ENCODE assay signal across 19 cellular contexts in the genomic region with DNA sequence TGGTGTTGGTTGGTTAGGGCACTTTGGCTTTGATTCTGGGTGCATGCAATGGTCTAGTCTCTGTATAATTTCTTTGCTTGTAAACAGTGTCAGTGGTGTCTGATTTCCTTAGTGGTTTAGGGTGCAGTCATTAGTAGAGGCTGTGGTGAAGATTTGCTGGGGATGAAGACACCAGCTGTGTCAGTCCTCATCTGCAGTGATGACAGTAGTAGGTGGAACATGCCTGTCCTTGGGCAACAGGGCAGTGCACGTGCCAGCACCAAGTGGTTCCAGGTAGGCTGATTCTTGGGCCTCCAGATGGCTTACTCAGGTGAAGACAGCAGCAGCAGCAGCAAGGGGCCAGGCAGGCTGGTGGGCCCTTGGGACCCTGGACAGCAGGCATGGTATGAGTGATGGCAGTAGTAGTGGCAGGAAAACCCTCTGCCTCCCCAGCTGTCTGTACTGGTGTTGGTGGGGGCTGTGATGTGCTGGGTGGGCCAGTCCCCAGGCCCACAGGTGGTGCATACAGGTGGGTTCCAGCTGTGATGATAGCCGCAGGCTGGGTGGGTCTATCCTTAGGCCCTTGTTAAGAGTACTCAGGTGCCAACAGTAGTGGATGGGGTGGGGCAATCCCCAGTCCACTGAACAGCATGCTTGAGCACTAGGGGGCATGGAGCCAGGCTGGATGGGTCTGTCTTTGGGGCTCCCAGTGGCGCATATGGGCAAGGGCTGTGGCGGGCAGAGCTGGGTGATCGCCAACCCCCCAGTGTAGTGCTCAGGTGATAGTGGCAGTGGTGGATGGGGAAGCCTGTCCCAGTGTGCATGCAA.
DNase-seq lines count a peak whose midpoint lies in the region; ATAC-seq, FAIRE-seq and TF ChIP-seq lines count a peak whose summit lies in the region.
"Had no signal": no experiment of that assay in that cellular context is flagged by ENCODE, and none has a peak within 500 bp of the region (broad histone marks: within the 10 kb centered on the region; RNA-seq: fewer than 3 reads in every experiment).

No MANE protein-coding gene starts in this region.

- intact Hi-C loops in activated CD4-positive, alpha-beta memory T cell treated with anti-CD3 and anti-CD28 coated beads for 36 hours (cut with micrococcal nuclease) = loop anchor here (10.0 kb wide), 2 partner anchors 295 to 845 kb away; no protein-coding TSS in a partner anchor

- ATAC-seq in A549 (no peak), DND-41 (ENCODE audit: insufficient read depth, low read depth) (peak; percentile 71), omental fat pad (ENCODE audit: low FRiP score) (peak; percentile 41), GM21515 (IDR thresholded peaks at IDR 0.05; ENCODE audit: unreplicated experiment) (no peak)
- ATAC-seq: left colon, Panc1 had no signal

- CTCF ChIA-PET in A549 (lab: Yijun Ruan, JAX) = interaction anchor here (1.1 kb wide), 1 partner anchor 635 kb away, joined by 4 read pairs; no protein-coding TSS in a partner anchor
- CTCF ChIA-PET in activated CD4-positive, alpha-beta memory T cell treated with anti-CD3 and anti-CD28 coated beads for 36 hours (lab: Charles Lee) = interaction anchor here (0.7 kb wide), 1 partner anchor 1205 kb away, joined by 3 read pairs; no protein-coding TSS in a partner anchor

- WGBS in A549 (ENCODE audit: missing lambda C conversion rate) = 54% methylated on average over 5 of the region's 5 CpGs

- H3K9me3 ChIP-seq in A549 (no peaks in the 10 kb centered on the region), DND-41 (ENCODE audit: insufficient read depth, low read length, severe bottlenecking) (no peaks in the 10 kb centered on the region)
- H3K9me3 ChIP-seq: esophagus muscularis mucosa, neutrophil had no signal

- no peaks in the 10 kb centered on the region for H3K27me3 ChIP-seq in DND-41 (ENCODE audit: insufficient read depth, low read length, poor library complexity)
- H3K27me3 ChIP-seq: esophagus muscularis mucosa, neutrophil had no signal

- H3K4me3 Mint-ChIP-seq in activated CD4-positive, alpha-beta memory T cell treated with anti-CD3 and anti-CD28 coated beads for 36 hours = peak overlapping the region; percentile 4
- H3K4me3 Mint-ChIP-seq: B cell had no signal

- H3K4me1 Mint-ChIP-seq in activated CD4-positive, alpha-beta memory T cell treated with anti-CD3 and anti-CD28 coated beads for 36 hours (ENCODE audit: low read depth) = no peaks in the 10 kb centered on the region
- H3K4me1 Mint-ChIP-seq: B cell had no signal

- H3K4me1 ChIP-seq in A549 (no peaks in the 10 kb centered on the region), DND-41 (ENCODE audit: insufficient read depth, low read length) (peaks cover 92% of the 10 kb centered on the region)

- H3K27ac ChIP-seq in A549 (no peak overlapping the region), DND-41 (ENCODE audit: low read length) (peak overlapping the region; percentile 98)
- H3K27ac ChIP-seq: esophagus muscularis mucosa, neutrophil, SK-N-MC had no signal

- no peaks in the 10 kb centered on the region for H3K36me3 Mint-ChIP-seq in activated CD4-positive, alpha-beta memory T cell treated with anti-CD3 and anti-CD28 coated beads for 36 hours

- H3K4me2 ChIP-seq in A549 (no peak overlapping the region), DND-41 (ENCODE audit: insufficient read depth, low read length) (peak overlapping the region; percentile 69)

- peaks cover 27% of the 10 kb centered on the region for H3K79me2 ChIP-seq in DND-41 (ENCODE audit: insufficient read depth, low read length)

- TF ChIP-seq CTCF in A549 (IDR thresholded peaks at IDR 0.05) (no peak), DND-41 (IDR thresholded peaks at IDR 0.05; ENCODE audit: borderline replicate concordance, extremely low read depth, low read length, poor library complexity, severe bottlenecking) (no peak), omental fat pad (IDR thresholded peaks at IDR 0.05) (no peak)

- peak overlapping the region; percentile 13; the same call in 1 of the 2 replicates for H2AFZ ChIP-seq in DND-41 (ENCODE audit: low read depth, low read length)

- no peak for FAIRE-seq in A549 (lab: Jason Lieb, UNC)

- peaks cover 2% of the 10 kb centered on the region for H3K27me3 Mint-ChIP-seq in activated CD4-positive, alpha-beta memory T cell treated with anti-CD3 and anti-CD28 coated beads for 36 hours

- no peaks in the 10 kb centered on the region for H4K20me1 ChIP-seq in DND-41 (ENCODE audit: insufficient read depth, low read length)

- H3K9ac ChIP-seq in DND-41 (ENCODE audit: low read depth, low read length) = peak overlapping the region; percentile 67

- H3K27ac Mint-ChIP-seq in activated CD4-positive, alpha-beta memory T cell treated with anti-CD3 and anti-CD28 coated beads for 36 hours = no peak overlapping the region
- H3K27ac Mint-ChIP-seq: B cell had no signal

- TF ChIP-seq POLR2A in A549 (IDR thresholded peaks at IDR 0.05; ENCODE audit: low read length) = peak; percentile 18; the same call in 1 of the 2 replicates

- no peaks in the 10 kb centered on the region for H3K9me3 Mint-ChIP-seq in activated CD4-positive, alpha-beta memory T cell treated with anti-CD3 and anti-CD28 coated beads for 36 hours

- no peak for TF ChIP-seq EP300 in A549 (IDR thresholded peaks at IDR 0.05)

- TF ChIP-seq RAD21 in A549 (conservative IDR thresholded peaks at IDR 0.05 in 1 of 2, IDR thresholded peaks at IDR 0.05 in 1 of 2) = no peak

- no peaks in the 10 kb centered on the region for H3K36me3 ChIP-seq in DND-41 (ENCODE audit: insufficient read depth, low read length)
- H3K36me3 ChIP-seq: esophagus muscularis mucosa, neutrophil had no signal

- no peak for DNase-seq in A549 (ENCODE audit: low read depth in 1 of 2, low spot score in 1 of 2)
- DNase-seq in DND-41 = peak; percentile 83
- peak; percentile 10 for DNase-seq in activated CD4-positive, alpha-beta memory T cell treated with anti-CD3 and anti-CD28 coated beads for 36 hours
- DNase-seq in omental fat pad (ENCODE audit: low spot score) = no peak
- no peak for DNase-seq in SW 1271 (lab: John Stamatoyannopoulos, UW)
- DNase-seq in GM19240 (ENCODE audit: insufficient read length, low spot score) = no peak
- DNase-seq: aorta; cerebellar nuclear complex; effector CD8-positive, alpha-beta T cell; Karpas-422; left colon; midbrain; NCI-H1105 treated with DMSO at 0.1 percent for 48 hours had no signal

- H3K4me3 ChIP-seq in A549 (no peak overlapping the region), DND-41 (ENCODE audit: low read depth in 1 of 2, low read length in 2 of 2) (peak overlapping the region in 1 of 2 experiments; percentile 52; a peak in 2 of 4 replicates)
- H3K4me3 ChIP-seq: esophagus muscularis mucosa, SK-N-MC had no signal

- POLR2A ChIA-PET in A549 (lab: Yijun Ruan, JAX) = no interaction called here
- POLR2A ChIA-PET in activated CD4-positive, alpha-beta memory T cell treated with anti-CD3 and anti-CD28 coated beads for 36 hours (lab: Charles Lee) = no interaction called here

TF ChIP-seq in A549, 52 proteins besides CTCF, POLR2A, EP300 and RAD21 (continues in another document):
- TF ChIP-seq HOXB5 (CRISPR knock-in tag; IDR thresholded peaks at IDR 0.05) = no peak
- TF ChIP-seq TP53 (CRISPR knock-in tag; IDR thresholded peaks at IDR 0.05) = no peak
- TF ChIP-seq, protein P1, sequence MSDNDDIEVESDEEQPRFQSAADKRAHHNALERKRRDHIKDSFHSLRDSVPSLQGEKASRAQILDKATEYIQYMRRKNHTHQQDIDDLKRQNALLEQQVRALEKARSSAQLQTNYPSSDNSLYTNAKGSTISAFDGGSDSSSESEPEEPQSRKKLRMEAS (IDR thresholded peaks at IDR 0.05) = no peak
- no peak for TF ChIP-seq CBX8 (IDR thresholded peaks at IDR 0.05)
- TF ChIP-seq BHLHE40 (IDR thresholded peaks at IDR 0.05; ENCODE audit: low read depth, low read length) = no peak
- TF ChIP-seq BCL3 (IDR thresholded peaks at IDR 0.05) = no peak
- TF ChIP-seq REST (IDR thresholded peaks at IDR 0.05) = no peak
- TF ChIP-seq ZC3H11A (IDR thresholded peaks at IDR 0.05) = no peak
- TF ChIP-seq GATA3 (IDR thresholded peaks at IDR 0.05; ENCODE audit: borderline replicate concordance) = no peak
- no peak for TF ChIP-seq ZSCAN20 (CRISPR knock-in tag; IDR thresholded peaks at IDR 0.05)
- TF ChIP-seq FOXS1 (CRISPR knock-in tag; IDR thresholded peaks at IDR 0.05) = no peak
- TF ChIP-seq CHD4 (IDR thresholded peaks at IDR 0.05; ENCODE audit: borderline replicate concordance) = no peak
- TF ChIP-seq MAFK (IDR thresholded peaks at IDR 0.05; ENCODE audit: partially characterized antibody) = no peak

Comparison
In these comparisons a context has a peak if more than half of its experiments do, and no peak if none do; other contexts are left out.
1. ATAC-seq: peak in DND-41 (single experiment) and omental fat pad (single experiment); none in A549 (0 of 2) and GM21515 (single experiment).
2. DNase-seq: peak in DND-41 (single experiment) and activated CD4-positive, alpha-beta memory T cell treated with anti-CD3 and anti-CD28 coated beads for 36 hours (single experiment); none in A549 (0 of 2), omental fat pad (single experiment), SW 1271 (0 of 2) and GM19240 (single experiment).